ENCODE assay signal across 21 cellular contexts in the genomic region with DNA sequence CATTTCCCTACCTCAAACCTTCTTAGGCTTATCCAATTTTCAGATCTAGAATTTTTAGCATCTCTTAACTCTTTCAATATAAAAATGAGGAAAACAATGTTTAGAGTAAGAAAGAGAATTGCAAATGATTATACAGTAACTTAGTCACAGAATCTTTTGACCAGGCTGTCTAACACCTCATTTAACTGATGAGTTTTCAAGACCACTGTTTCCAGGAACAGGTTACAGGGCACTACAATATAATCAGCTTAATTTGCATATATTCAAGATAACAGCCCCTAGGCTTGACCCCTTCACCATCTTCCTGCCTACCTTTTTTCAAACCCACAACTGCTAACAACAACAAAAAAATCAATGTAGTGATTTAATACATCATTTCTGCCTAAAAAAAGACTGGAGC. TPM values are rescaled to one million over a fixed set of nuclear protein-coding genes. Genes with fewer than 3 reads are reported as not detected.
DNase-seq lines count a peak whose midpoint lies in the region; ATAC-seq, FAIRE-seq and TF ChIP-seq lines count a peak whose summit lies in the region.
"Had no signal": no experiment of that assay in that cellular context is flagged by ENCODE, and none has a peak within 500 bp of the region (broad histone marks: within the 10 kb centered on the region; RNA-seq: fewer than 3 reads in every experiment).

No MANE protein-coding gene starts in this region.

- no peak for ATAC-seq in HG03378 (IDR thresholded peaks at IDR 0.05; ENCODE audit: unreplicated experiment)
- ATAC-seq: foreskin keratinocyte had no signal

- intact Hi-C loops in lower leg skin (cut with DNase I; ENCODE audit: low total_unique reads): no loop called here

- H3K27me3 ChIP-seq in GM23248 (replicated peaks; ENCODE audit: insufficient read depth) (no peaks in the 10 kb centered on the region), astrocyte (ENCODE audit: insufficient read depth, low read length) (no peaks in the 10 kb centered on the region), stomach smooth muscle (ENCODE audit: control insufficient read depth in 1 of 2, insufficient read depth in 2 of 2, low read length in 2 of 2) (no peaks in the 10 kb centered on the region)
- H3K27me3 ChIP-seq: foreskin keratinocyte, tibial artery had no signal

- H3K9me3 Mint-ChIP-seq in astrocyte (ENCODE audit: unreplicated experiment) (no peaks in the 10 kb centered on the region), immature natural killer cell (no peaks in the 10 kb centered on the region)
- H3K9me3 Mint-ChIP-seq: activated CD4-positive, alpha-beta T cell treated with anti-CD3 and anti-CD28 coated beads, Interleukin-2, amount 10 ng/mL, durations not matched to agents 7 days and 5 days had no signal

- FAIRE-seq in astrocyte (lab: Jason Lieb, UNC) (no peak), RCC 7860 (lab: Jason Lieb, UNC) (no peak)
- FAIRE-seq: colon had no signal

- no peak overlapping the region for H3K27ac Mint-ChIP-seq in astrocyte (ENCODE audit: unreplicated experiment)
- H3K27ac Mint-ChIP-seq in immature natural killer cell: peak overlapping the region; percentile 55 to 96 (median 85)
- H3K27ac Mint-ChIP-seq: activated CD4-positive, alpha-beta T cell treated with anti-CD3 and anti-CD28 coated beads, Interleukin-2, amount 10 ng/mL, durations not matched to agents 7 days and 5 days had no signal

- no peaks in the 10 kb centered on the region for H4K20me1 ChIP-seq in GM23248 (ENCODE audit: insufficient read depth)
- no peaks in the 10 kb centered on the region for H4K20me1 ChIP-seq in astrocyte (ENCODE audit: insufficient read depth, low read length)

- H3K79me2 ChIP-seq in GM23248 (ENCODE audit: insufficient read depth) (peaks cover 82% of the 10 kb centered on the region), astrocyte (ENCODE audit: insufficient read depth, low read length) (peaks cover 85% of the 10 kb centered on the region)

- H3K4me3 Mint-ChIP-seq in astrocyte (ENCODE audit: unreplicated experiment) (peak overlapping the region; percentile 14), immature natural killer cell (peak overlapping the region; percentile 5 to 87 (median 52))
- H3K4me3 Mint-ChIP-seq: activated CD4-positive, alpha-beta T cell treated with anti-CD3 and anti-CD28 coated beads, Interleukin-2, amount 10 ng/mL, durations not matched to agents 7 days and 5 days had no signal

- TF ChIP-seq POLR2A in lower leg skin (IDR thresholded peaks at IDR 0.05): no peak

- H2AFZ ChIP-seq in GM23248 (no peak overlapping the region), astrocyte (ENCODE audit: low read depth, low read length) (no peak overlapping the region)

- H3K4me1 Mint-ChIP-seq in astrocyte (ENCODE audit: low read depth, unreplicated experiment): peaks cover 59% of the 10 kb centered on the region
- peaks cover 64 to 75% of the 10 kb centered on the region in 2 donors for H3K4me1 Mint-ChIP-seq in immature natural killer cell

- H3K4me1 ChIP-seq in GM23248 (ENCODE audit: insufficient read depth) (peaks cover 60% of the 10 kb centered on the region), astrocyte (ENCODE audit: insufficient read depth, low read length) (peaks cover 40% of the 10 kb centered on the region), stomach smooth muscle (ENCODE audit: control insufficient read depth, insufficient read depth, low read length) (peaks cover 20% of the 10 kb centered on the region)

- TF ChIP-seq CTCF in astrocyte (IDR thresholded peaks at IDR 0.05; ENCODE audit: insufficient read depth, low read depth, low read length): no peak
- no peak for TF ChIP-seq CTCF in lower leg skin (IDR thresholded peaks at IDR 0.05)

- DNase-seq in GM23248 (no peak), astrocyte (ENCODE audit: low read depth) (no peak), immature natural killer cell (no peak), RCC 7860 (ENCODE audit: low spot score) (no peak), lower leg skin (ENCODE audit: low spot score in 2 of 2) (no peak), NOMO-1 treated with DMSO at 0.1 percent for 48 hours (lab: John Stamatoyannopoulos, UW; ENCODE audit: unreplicated experiment) (no peak)
- DNase-seq: activated CD4-positive, alpha-beta T cell treated with anti-CD3 and anti-CD28 coated beads, Interleukin-2, amount 10 ng/mL, durations not matched to agents 7 days and 5 days; activated naive CD4-positive, alpha-beta T cell treated with anti-CD3 and anti-CD28 coated beads, Interleukin-2, amount 50 U/mL, for 16 hours; COR-L47; foreskin keratinocyte; kidney glomerular epithelial cell; NCI-H2081; NCI-H510A treated with DMSO at 0.1 percent for 48 hours; retina; SW 1271; tibial artery had no signal

- H3K36me3 Mint-ChIP-seq in astrocyte (ENCODE audit: low read depth, unreplicated experiment): peaks cover 4% of the 10 kb centered on the region
- peaks cover 0 to 12% (median 3%) of the 10 kb centered on the region in 3 donors for H3K36me3 Mint-ChIP-seq in immature natural killer cell

- in situ Hi-C loops in GM23248 (cut with MboI): no loop called here

- H3K4me2 ChIP-seq in GM23248 (ENCODE audit: unreplicated experiment) (peak overlapping the region; percentile 26), astrocyte (ENCODE audit: low read length) (no peak overlapping the region)
- H3K4me2 ChIP-seq: KMS-11 had no signal

- H3K9ac ChIP-seq in GM23248 (no peak overlapping the region; the same call in 1 of the 2 replicates), astrocyte (ENCODE audit: low read length) (no peak overlapping the region), stomach smooth muscle (ENCODE audit: low read length in 2 of 2) (no peak overlapping the region)
- H3K9ac ChIP-seq: KMS-11 had no signal

- H3K27ac ChIP-seq in GM23248 (peak overlapping the region; percentile 95), astrocyte (ENCODE audit: low read depth, low read length) (no peak overlapping the region), stomach smooth muscle (ENCODE audit: low read length) (peak overlapping the region; percentile 78)
- H3K27ac ChIP-seq: foreskin keratinocyte, KMS-11 had no signal

- H3F3A ChIP-seq in GM23248 (ENCODE audit: insufficient read depth): peaks cover 56% of the 10 kb centered on the region

- H3K4me3 ChIP-seq in GM23248: no peak overlapping the region
- H3K4me3 ChIP-seq in astrocyte (ENCODE audit: insufficient read depth, low read depth, low read length): no peak overlapping the region
- no peak overlapping the region for H3K4me3 ChIP-seq in stomach smooth muscle (ENCODE audit: low read length in 2 of 2)
- H3K4me3 ChIP-seq in lower leg skin (ENCODE audit: low read depth, poor library complexity, severe bottlenecking): no peak overlapping the region
- H3K4me3 ChIP-seq: tibial artery had no signal

- H3K27me3 Mint-ChIP-seq in astrocyte (ENCODE audit: low read depth, unreplicated experiment) (no peaks in the 10 kb centered on the region), immature natural killer cell (ENCODE audit: low read depth in 3 of 3) (peaks cover 0 to 4% (median 0%) of the 10 kb centered on the region in 3 donors)
- H3K27me3 Mint-ChIP-seq: activated CD4-positive, alpha-beta T cell treated with anti-CD3 and anti-CD28 coated beads, Interleukin-2, amount 10 ng/mL, durations not matched to agents 7 days and 5 days had no signal

- H3K9me3 ChIP-seq in GM23248 (ENCODE audit: low read depth) (no peaks in the 10 kb centered on the region), astrocyte (ENCODE audit: insufficient read depth, low read depth, low read length) (no peaks in the 10 kb centered on the region), stomach smooth muscle (ENCODE audit: control insufficient read depth in 2 of 2, low read length in 2 of 2) (no peaks in the 10 kb centered on the region)
- H3K9me3 ChIP-seq: tibial artery had no signal

- H3K36me3 ChIP-seq in GM23248 (ENCODE audit: low read depth) (no peaks in the 10 kb centered on the region), astrocyte (ENCODE audit: insufficient read depth, low read length) (no peaks in the 10 kb centered on the region), stomach smooth muscle (ENCODE audit: control insufficient read depth in 2 of 2, insufficient read depth in 2 of 2, low read length in 2 of 2) (peaks cover 3 to 4% of the 10 kb centered on the region in 2 donors)

- H3K9me2 ChIP-seq in GM23248 (ENCODE audit: insufficient read depth): no peaks in the 10 kb centered on the region

RNA-seq across cellular contexts. Expression of gene NUMA1, which starts 12.7 kb away (rescaled TPM):
- total RNA-seq in GM23248 (2014; rRNA removed; shearing (Covaris generic)): 124 and 149 TPM in 2 replicates
- polyA plus RNA-seq in GM23248 (2016; fragmentation: Nextera tagmentation; extraction: Ambion mirVana): 48.7 and 51.5 TPM in 2 replicates
- total RNA-seq in astrocyte: 99.3 and 111 TPM in 2 replicates
- 10 to 100 TPM in 2 of 3 donors, 1 to 10 TPM in 1; 2.7 to 92.5 (median 10.5) TPM for polyA plus RNA-seq in immature natural killer cell
- 100 to 1,000 TPM; 356 to 592 (median 409) TPM for total RNA-seq in lower leg skin

RNA-seq across cellular contexts. Expression of gene LRRC51, which starts 13.0 kb away (rescaled TPM):
- 7.1 and 7.8 TPM in 2 replicates for total RNA-seq in GM23248 (2014; rRNA removed; shearing (Covaris generic))
- polyA plus RNA-seq in GM23248 (2016; fragmentation: Nextera tagmentation; extraction: Ambion mirVana) (7.5 and 9.4 TPM in 2 replicates), immature natural killer cell (1 to 10 TPM in 2 of 3 donors, not detected in 1; 3.4 to 4.7 TPM)
- total RNA-seq in astrocyte (4.2 and 4.4 TPM in 2 replicates), lower leg skin (10 to 100 TPM in 1 of 4 donors, 1 to 10 TPM in 3; 1.9 to 16.9 (median 4.9) TPM)

RNA-seq across cellular contexts. Expression of gene LAMTOR1, which starts 35.4 kb away (rescaled TPM):
- 122 and 132 TPM in 2 replicates for total RNA-seq in GM23248 (2014; rRNA removed; shearing (Covaris generic))
- polyA plus RNA-seq in GM23248 (2016; fragmentation: Nextera tagmentation; extraction: Ambion mirVana) (142 and 145 TPM in 2 replicates), immature natural killer cell (100 to 1,000 TPM; 110 to 181 (median 138) TPM)
- total RNA-seq in astrocyte (63.8 and 65.8 TPM in 2 replicates), lower leg skin (100 to 1,000 TPM in 2 of 4 donors, 10 to 100 TPM in 2; 83.6 to 112 (median 99.9) TPM)

RNA-seq across cellular contexts. Expression of gene TOMT, which starts 38.0 kb away (rescaled TPM):
- total RNA-seq in GM23248 (2014; rRNA removed; shearing (Covaris generic)): not detected in 2 replicates
- polyA plus RNA-seq in GM23248 (2016; fragmentation: Nextera tagmentation; extraction: Ambion mirVana): not detected in 2 replicates
- total RNA-seq in astrocyte: not detected in 2 replicates
- not detected for polyA plus RNA-seq in immature natural killer cell
- not detected for total RNA-seq in lower leg skin
- total RNA-seq: activated CD4-positive, alpha-beta T cell treated with anti-CD3 and anti-CD28 coated beads, Interleukin-2, amount 10 ng/mL, durations not matched to agents 7 days and 5 days; Daoy; foreskin keratinocyte had no signal
- polyA plus RNA-seq: foreskin keratinocyte had no signal

RNA-seq across cellular contexts. Expression of gene ANAPC15, which starts 44.8 kb away (rescaled TPM):
- 38.7 TPM in 2 replicates for total RNA-seq in GM23248 (2014; rRNA removed; shearing (Covaris generic))
- polyA plus RNA-seq in GM23248 (2016; fragmentation: Nextera tagmentation; extraction: Ambion mirVana) (57.5 and 62.4 TPM in 2 replicates), immature natural killer cell (10 to 100 TPM; 70.9 to 76.7 (median 75.2) TPM)
- total RNA-seq in astrocyte (36.1 and 39.0 TPM in 2 replicates), lower leg skin (10 to 100 TPM in 3 of 4 donors, 1 to 10 TPM in 1; 5.0 to 27.8 (median 24.9) TPM)
